Comparison of ENCODE assay signal across 1 cellular context in genomic region chr22:43812149-43812842, GRCh38.
TF ChIP-seq lines count a peak whose summit lies in the region.

Gene EFCAB6 (minus strand): TSS chr22:43812305. CDS start chr22:43782318, 29,987 bp downstream.

TF ChIP-seq in K562, 482 proteins besides CTCF, POLR2A, EP300 and RAD21 (continued from another document):
- TF ChIP-seq ZNF584 (CRISPR knock-in tag; IDR thresholded peaks at IDR 0.05; ENCODE audit: low read depth) (no peak), TCF3 (CRISPR knock-in tag; IDR thresholded peaks at IDR 0.05) (no peak)
